Comparison of ENCODE assay signal across 30 cellular contexts in the genomic region with DNA sequence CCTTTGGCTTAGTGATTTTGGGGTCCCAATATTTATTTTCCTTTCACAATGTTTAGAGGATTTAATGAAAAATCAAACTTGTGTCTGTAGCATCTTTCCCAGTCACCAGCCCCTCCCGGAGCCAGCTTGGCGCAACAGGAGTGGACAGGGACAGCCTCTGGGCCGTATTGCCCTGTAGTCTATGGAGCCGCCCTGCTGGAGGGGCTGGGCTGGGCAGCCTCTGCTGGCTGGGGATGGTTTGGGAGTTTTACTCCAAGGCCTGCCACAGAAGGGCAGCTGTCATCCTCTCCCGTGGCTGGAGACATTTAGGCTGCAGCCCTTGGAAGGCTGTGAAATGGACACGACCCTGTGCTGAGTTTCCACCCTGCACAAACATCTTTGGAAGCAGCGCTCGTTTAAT.
"Had no signal": no experiment of that assay in that cellular context is flagged by ENCODE, and none has a peak within 500 bp of the region (broad histone marks: within the 10 kb centered on the region; RNA-seq: fewer than 3 reads in every experiment).

No MANE protein-coding gene starts in this region.

- H3K36me3 ChIP-seq: brain microvascular endothelial cell, left lung, lower lobe of right lung, ovary, sigmoid colon, upper lobe of right lung had no signal

- H3K9me3 Mint-ChIP-seq: activated CD4-positive, alpha-beta T cell treated with anti-CD3 and anti-CD28 coated beads, Interleukin-2, amount 10 ng/mL, durations not matched to agents 24 days and 14 days; activated T-cell treated with anti-CD3 and anti-CD28 coated beads, Interleukin-2, amount 50 U/mL, for 24 hours; effector memory CD8-positive, alpha-beta T cell; natural killer cell treated with Interleukin-12 subunit alpha and Interleukin-12 subunit beta and Interleukin-15 and Interleukin-18, amount 100 ng/mL, for 72 hours had no signal

- H3K27ac ChIP-seq: brain microvascular endothelial cell, coronary artery, foreskin keratinocyte, left lung, lower lobe of right lung, ovary, sigmoid colon, upper lobe of right lung had no signal

- H3K4me1 Mint-ChIP-seq: activated CD4-positive, alpha-beta T cell treated with anti-CD3 and anti-CD28 coated beads, Interleukin-2, amount 10 ng/mL, durations not matched to agents 24 days and 14 days; activated T-helper 17 cell treated with anti-CD3 and anti-CD28 coated beads, Interleukin-2, amount 50 U/mL, for 72 hours; stimulated activated memory B cell treated with anti-CD40 and anti-IgM and Interleukin-4, amounts not matched to agents 10 μg/mL and 1 μg/mL and 100 μg/mL, for 72 hours; stimulated activated naive CD8-positive, alpha-beta T cell treated with anti-CD3 and anti-CD28 coated beads, Interleukin-15, amount 100 ng/mL, for 72 hours had no signal

- H3K36me3 Mint-ChIP-seq: stimulated activated memory B cell treated with anti-CD40 and anti-IgM and Interleukin-4, amounts not matched to agents 10 μg/mL and 1 μg/mL and 100 μg/mL, for 72 hours had no signal

- DNase-seq: activated CD4-positive, alpha-beta memory T cell treated with anti-CD3 and anti-CD28 coated beads, Interleukin-2, amount 10 ng/mL, durations not matched to agents 7 days and 5 days; activated CD4-positive, alpha-beta T cell treated with anti-CD3 and anti-CD28 coated beads, Interleukin-2, amount 10 ng/mL, durations not matched to agents 24 days and 14 days; activated CD8-positive, alpha-beta memory T cell treated with anti-CD3 and anti-CD28 coated beads, Interleukin-2, amount 50 U/mL, for 48 hours; activated gamma-delta T cell treated with Interleukin-2 at 50 U/mL for 16 hours; activated naive CD4-positive, alpha-beta T cell treated with anti-CD3 and anti-CD28 coated beads, Interleukin-2, amount 50 U/mL, for 16 hours; activated T-cell treated with anti-CD3 and anti-CD28 coated beads, Interleukin-2, amount 50 U/mL, for 24 hours; amniotic stem cell; brain microvascular endothelial cell; effector memory CD8-positive, alpha-beta T cell; foreskin keratinocyte; mesendoderm; stimulated activated CD4-positive, alpha-beta T cell treated with anti-CD3 and anti-CD28 coated beads, Interleukin-4, amount 100 ng/mL, for 24 hours; stimulated activated naive CD8-positive, alpha-beta T cell treated with anti-CD3 and anti-CD28 coated beads, Interleukin-15, amount 100 ng/mL, for 72 hours; T-helper 1 cell had no signal

- ATAC-seq: activated CD4-positive, CD25-positive, alpha-beta regulatory T cell treated with anti-CD3 and anti-CD28 coated beads, Interleukin-2, amount 50 U/mL, for 24 hours; activated T-helper 17 cell treated with anti-CD3 and anti-CD28 coated beads, Interleukin-2, amount 50 U/mL, for 72 hours; effector memory CD8-positive, alpha-beta T cell; natural killer cell treated with Interleukin-12 subunit alpha and Interleukin-12 subunit beta and Interleukin-15 and Interleukin-18, amount 100 ng/mL, for 72 hours; stimulated activated memory B cell treated with anti-CD40 and anti-IgM and Interleukin-4, amounts not matched to agents 10 μg/mL and 1 μg/mL and 100 μg/mL, for 72 hours; stimulated activated naive CD8-positive, alpha-beta T cell treated with anti-CD3 and anti-CD28 coated beads, Interleukin-15, amount 100 ng/mL, for 72 hours had no signal

- H3K4me3 Mint-ChIP-seq: activated CD4-positive, alpha-beta memory T cell treated with anti-CD3 and anti-CD28 coated beads, Interleukin-2, amount 10 ng/mL, durations not matched to agents 7 days and 5 days; activated CD4-positive, alpha-beta T cell treated with anti-CD3 and anti-CD28 coated beads, Interleukin-2, amount 10 ng/mL, durations not matched to agents 24 days and 14 days; activated T-cell treated with anti-CD3 and anti-CD28 coated beads, Interleukin-2, amount 50 U/mL, for 24 hours; activated T-helper 17 cell treated with anti-CD3 and anti-CD28 coated beads, Interleukin-2, amount 50 U/mL, for 72 hours; effector memory CD8-positive, alpha-beta T cell; natural killer cell treated with Interleukin-12 subunit alpha and Interleukin-12 subunit beta and Interleukin-15 and Interleukin-18, amount 100 ng/mL, for 72 hours; stimulated activated memory B cell treated with anti-CD40 and anti-IgM and Interleukin-4, amounts not matched to agents 10 μg/mL and 1 μg/mL and 100 μg/mL, for 72 hours; stimulated activated naive CD8-positive, alpha-beta T cell treated with anti-CD3 and anti-CD28 coated beads, Interleukin-15, amount 100 ng/mL, for 72 hours; T-helper 2 cell treated with Interferon-gamma antibody and Interleukin-4, amounts not matched to agents 5 μg/mL and 100 μg/mL, for 36 hours had no signal

- H3K27me3 ChIP-seq: brain microvascular endothelial cell, foreskin keratinocyte, left lung, ovary, sigmoid colon, upper lobe of right lung had no signal

- H3K4me3 ChIP-seq: coronary artery, left lung, lower lobe of right lung, mucosa of descending colon, ovary, sigmoid colon, upper lobe of right lung had no signal

- FAIRE-seq: astrocyte, islet of Langerhans, small intestine had no signal

- H3K27ac Mint-ChIP-seq: activated CD4-positive, alpha-beta memory T cell treated with anti-CD3 and anti-CD28 coated beads, Interleukin-2, amount 10 ng/mL, durations not matched to agents 7 days and 5 days; activated CD4-positive, alpha-beta T cell treated with anti-CD3 and anti-CD28 coated beads, Interleukin-2, amount 10 ng/mL, durations not matched to agents 24 days and 14 days; activated T-cell treated with anti-CD3 and anti-CD28 coated beads, Interleukin-2, amount 50 U/mL, for 24 hours; activated T-helper 17 cell treated with anti-CD3 and anti-CD28 coated beads, Interleukin-2, amount 50 U/mL, for 72 hours; effector memory CD8-positive, alpha-beta T cell; natural killer cell treated with Interleukin-12 subunit alpha and Interleukin-12 subunit beta and Interleukin-15 and Interleukin-18, amount 100 ng/mL, for 72 hours; progenitor cell of endocrine pancreas; stimulated activated memory B cell treated with anti-CD40 and anti-IgM and Interleukin-4, amounts not matched to agents 10 μg/mL and 1 μg/mL and 100 μg/mL, for 72 hours; stimulated activated naive CD8-positive, alpha-beta T cell treated with anti-CD3 and anti-CD28 coated beads, Interleukin-15, amount 100 ng/mL, for 72 hours; T-helper 2 cell treated with Interferon-gamma antibody and Interleukin-4, amounts not matched to agents 5 μg/mL and 100 μg/mL, for 36 hours had no signal

- H3K4me1 ChIP-seq: upper lobe of right lung had no signal

- H3K9me3 ChIP-seq: left lung, lower lobe of right lung, mucosa of descending colon, ovary, sigmoid colon, upper lobe of right lung had no signal
